Comparison of ENCODE assay signal across 8 cellular contexts in the genomic region with DNA sequence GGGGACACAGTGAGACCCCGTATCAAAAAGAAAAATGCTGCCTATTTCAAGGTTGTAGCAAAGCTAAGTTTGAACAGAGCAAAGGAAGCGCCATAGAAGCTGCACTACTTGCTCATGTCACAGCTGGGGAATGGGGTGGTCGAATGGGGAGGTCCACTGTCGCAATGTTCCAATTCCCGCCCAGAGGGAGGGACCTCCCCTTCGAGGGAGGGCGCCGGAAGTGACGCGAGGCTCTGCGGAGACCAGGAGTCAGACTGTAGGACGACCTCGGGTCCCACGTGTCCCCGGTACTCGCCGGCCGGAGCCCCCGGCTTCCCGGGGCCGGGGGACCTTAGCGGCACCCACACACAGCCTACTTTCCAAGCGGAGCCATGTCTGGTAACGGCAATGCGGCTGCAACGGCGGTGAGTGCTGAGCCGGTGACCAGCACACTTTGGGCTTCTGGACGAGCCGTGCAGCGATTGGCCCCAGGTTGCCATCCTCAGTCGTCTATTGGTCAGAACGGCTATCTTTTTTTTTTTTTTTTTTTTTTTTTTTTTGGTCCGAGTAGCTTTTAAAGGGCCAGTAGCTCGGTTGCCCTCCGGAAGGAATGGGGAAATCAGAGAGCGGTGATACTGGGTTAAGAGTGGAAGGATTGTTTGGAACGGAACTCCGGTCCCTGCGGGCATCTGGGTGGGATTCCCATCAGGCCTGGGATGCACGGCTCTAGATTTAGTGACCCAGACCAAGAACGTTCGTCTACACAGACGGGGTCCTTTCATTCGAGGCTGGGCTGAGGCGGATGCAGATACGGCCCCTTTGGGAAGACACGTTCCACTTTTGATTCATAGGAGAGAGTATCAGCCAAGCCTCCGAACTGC. TPM values are rescaled to one million over a fixed set of nuclear protein-coding genes. Genes with fewer than 3 reads are reported as not detected.
DNase-seq lines count a peak whose midpoint lies in the region; ATAC-seq, FAIRE-seq and TF ChIP-seq lines count a peak whose summit lies in the region.

TSS of gene HMBS (plus strand) at position 219 of the 860 bp plus-strand sequence. CDS start at position 372, 153 bp downstream.

- CTCF ChIA-PET in HepG2 (lab: Yijun Ruan, JAX; ENCODE audit: low intra/inter-chr PET ratio, low total read pairs), result no interaction called here

- TSS peak; percentile 97 for BruUV-seq in HepG2 (replicated peaks; lab: Mats Ljungman, UMichigan)

- H3K4me2 ChIP-seq in HepG2 (ENCODE audit: low read depth, low read length), result peak within 1 kb of the TSS; percentile 89

- POLR2A ChIA-PET in HepG2 (lab: Yijun Ruan, JAX), result interaction anchor here (0.6 to 3.8 kb wide), 42 partner anchors 8 to 464 kb away, joined by 3 to 109 read pairs (median 4); partner anchors contain the start of genes BCL9L, C2CD2L, CBL and CENATAC

- peak; percentile 45; the same call in 1 of the 2 replicates for TF ChIP-seq RAD21 in HepG2 (CRISPR knock-in tag; IDR thresholded peaks at IDR 0.05)

- in situ Hi-C loops in HepG2 (cut with HindIII; ENCODE audit: extremely low pct_ligation_motif_present, low pct_unique_long_range_greater_than_20kb), result no loop called here

- FAIRE-seq in HepG2 (lab: Jason Lieb, UNC), result peak; percentile 93

- ATAC-seq in GM19395 (IDR thresholded peaks at IDR 0.05; ENCODE audit: unreplicated experiment), result peak; percentile 88
- ATAC-seq in HG03565 (IDR thresholded peaks at IDR 0.05; ENCODE audit: unreplicated experiment), result peak; percentile 78
- peak; percentile 89 for ATAC-seq in HepG2

- H3K27ac ChIP-seq in C4-2B, result peak within 1 kb of the TSS; percentile 85
- H3K27ac ChIP-seq in HepG2 (ENCODE audit: extremely low read length, insufficient read depth, low read length), result peak within 1 kb of the TSS; percentile 98

- no peaks in the 10 kb centered on the region; a peak in 1 of 5 replicates for H3K27me3 ChIP-seq in HepG2 (ENCODE audit: control insufficient read depth in 1 of 2, insufficient read depth in 2 of 2, low read length in 2 of 2)

- TF ChIP-seq POLR2A in HepG2 (IDR thresholded peaks at IDR 0.05; ENCODE audit: insufficient read depth in 1 of 2, low read depth in 2 of 2, low read length in 2 of 2), result peak; percentile 83 to 93

- TF ChIP-seq CTCF in C4-2B (conservative IDR thresholded peaks at IDR 0.05) (no peak), HepG2 (CRISPR knock-in tag; IDR thresholded peaks at IDR 0.05) (no peak)

- no peak for TF ChIP-seq EP300 in HepG2 (IDR thresholded peaks at IDR 0.05; ENCODE audit: low read depth in 2 of 2, low read length in 2 of 2)
- no peak for TF ChIP-seq EP300 in HepG2 (CRISPR knock-in tag; IDR thresholded peaks at IDR 0.05; ENCODE audit: borderline replicate concordance)

- intact Hi-C loops in HepG2 (cut with micrococcal nuclease; ENCODE audit: unreplicated experiment), result no loop called here

- H3K4me1 ChIP-seq in HepG2 (ENCODE audit: insufficient read depth, low read length), result peaks cover 30% of the 10 kb centered on the region

- peak within 1 kb of the TSS; percentile 92 for H2AFZ ChIP-seq in HepG2 (ENCODE audit: low read length)

- H3K79me2 ChIP-seq in HepG2 (ENCODE audit: insufficient read depth, low read length), result peaks cover 14% of the 10 kb centered on the region

- no peaks in the 10 kb centered on the region for H3K9me3 ChIP-seq in HepG2 (ENCODE audit: low read length)

- WGBS in HepG2 (ENCODE audit: low lambda C conversion rate), result under 1% methylated on average over 21 of the region's 49 CpGs

- peaks cover 4 to 26% of the 10 kb centered on the region in 2 experiments for H3K36me3 ChIP-seq in HepG2 (replicated peaks in 1 of 2; ENCODE audit: control insufficient read depth in 1 of 2, insufficient read depth in 2 of 2, low read length in 2 of 2)

- H3K4me3 ChIP-seq in HepG2 (replicated peaks in 1 of 3; ENCODE audit: insufficient read depth in 1 of 3, low read depth in 2 of 3, low read length in 3 of 3), result peak within 1 kb of the TSS; percentile 71 to 93 (median 77)

- no peaks in the 10 kb centered on the region for H4K20me1 ChIP-seq in HepG2 (ENCODE audit: insufficient read depth, low read length)

- DNase-seq in NCI-H774 (lab: John Stamatoyannopoulos, UW) (peak; percentile 93), dermis blood vessel endothelial cell (peak; percentile 95), HepG2 (ENCODE audit: low spot score) (peak; percentile 92)
- DNase-seq in activated CD4-positive, alpha-beta T cell treated with anti-CD3 and anti-CD28 coated beads, Interleukin-2, amount 50 U/mL, for 4 hours, result peak; percentile 81 to 84
- DNase-seq in stimulated activated CD4-positive, alpha-beta T cell treated with anti-CD3 and anti-CD28 coated beads, Interleukin-4, amount 100 ng/mL, for 1 hour, result peak; percentile 91

- H3K9ac ChIP-seq in HepG2 (ENCODE audit: insufficient read depth, low read depth, low read length), result peak within 1 kb of the TSS; percentile 93

TF ChIP-seq in HepG2, 621 proteins besides CTCF, POLR2A, EP300 and RAD21 (continues in another document):
- peak; percentile 73; the same call in 1 of the 2 replicates for TF ChIP-seq ESRRA (CRISPR knock-in tag; IDR thresholded peaks at IDR 0.05; ENCODE audit: low read depth)
- TF ChIP-seq ZC3H4 (CRISPR knock-in tag; IDR thresholded peaks at IDR 0.05; ENCODE audit: borderline replicate concordance), result no peak
- no peak for TF ChIP-seq NFKB2 (CRISPR knock-in tag; IDR thresholded peaks at IDR 0.05; ENCODE audit: borderline replicate concordance)
- TF ChIP-seq ZNF546 (CRISPR knock-in tag; conservative IDR thresholded peaks at IDR 0.05), result no peak
- no peak for TF ChIP-seq ZNF101 (CRISPR knock-in tag; IDR thresholded peaks at IDR 0.05; ENCODE audit: borderline replicate concordance, low read depth)
- TF ChIP-seq PAWR (CRISPR knock-in tag; IDR thresholded peaks at IDR 0.05; ENCODE audit: borderline replicate concordance), result no peak
- no peak for TF ChIP-seq ATM (IDR thresholded peaks at IDR 0.05; ENCODE audit: borderline replicate concordance)
- no peak for TF ChIP-seq TCF7L2 (IDR thresholded peaks at IDR 0.05; ENCODE audit: low read depth, low read length)
- no peak for TF ChIP-seq ZNF788 (CRISPR knock-in tag; IDR thresholded peaks at IDR 0.05; ENCODE audit: borderline replicate concordance)
- TF ChIP-seq ZNF12 (CRISPR knock-in tag; IDR thresholded peaks at IDR 0.05), result no peak
- TF ChIP-seq ZNF672 (CRISPR knock-in tag; IDR thresholded peaks at IDR 0.05), result no peak
- no peak for TF ChIP-seq TRAFD1 (CRISPR knock-in tag; IDR thresholded peaks at IDR 0.05; ENCODE audit: borderline replicate concordance)
- TF ChIP-seq HNRNPH1 (optimal IDR thresholded peaks at IDR 0.05; ENCODE audit: low read depth, low read length), result no peak
- TF ChIP-seq ONECUT2 (CRISPR knock-in tag; IDR thresholded peaks at IDR 0.05), result no peak
- TF ChIP-seq ZBTB43 (CRISPR knock-in tag; conservative IDR thresholded peaks at IDR 0.05), result 0 out of 2 replicates have a peak, but pooled peaks have one; percentile 54
- no peak for TF ChIP-seq CC2D1A (CRISPR knock-in tag; IDR thresholded peaks at IDR 0.05)

RNA-seq across cellular contexts. Expression of gene HMBS, which starts in this region (rescaled TPM):
- 3.4 and 11.2 TPM in 2 replicates for total RNA-seq in dermis blood vessel endothelial cell
- total RNA-seq in HepG2 (2016; rRNA removed; fragmentation: Illumina TruSeq; extraction: Trizol), result 9.4 and 14.0 TPM in 2 replicates
- total RNA-seq in HepG2 (2016; cell fraction: cytosol; rRNA removed; fragmentation: Illumina TruSeq; extraction: Trizol; ENCODE audit: low read depth), result 11.3 and 12.0 TPM in 2 replicates
- total RNA-seq in HepG2 (2016; cell fraction: insoluble cytoplasmic fraction; rRNA removed; fragmentation: Illumina TruSeq; extraction: Trizol), result 10.3 and 11.8 TPM in 2 replicates
- total RNA-seq in HepG2 (2016; cell fraction: membrane; rRNA removed; fragmentation: Illumina TruSeq; extraction: Trizol), result 17.7 and 22.9 TPM in 2 replicates
- 19.9 and 22.9 TPM in 2 replicates for total RNA-seq in HepG2 (2016; cell fraction: nucleus; rRNA removed; fragmentation: Illumina TruSeq; extraction: Trizol)
- polyA plus RNA-seq in HepG2 (2011; rRNA removed), result 46.8 and 46.9 TPM in 2 replicates
- polyA plus RNA-seq in HepG2 (2011; cell fraction: cytosol; rRNA removed), result 36.8 and 52.6 TPM in 2 replicates
- polyA plus RNA-seq in HepG2 (2011; cell fraction: nucleus; rRNA removed), result 114 and 141 TPM in 2 replicates
- 25.3 and 27.5 TPM in 2 replicates for polyA plus RNA-seq in HepG2 (2012)
- polyA plus RNA-seq in HepG2 (2016; cell fraction: cytosol; fragmentation: Illumina TruSeq; extraction: Trizol; ENCODE audit: low read depth), result 41.8 and 50.4 TPM in 2 replicates
- polyA plus RNA-seq in HepG2 (2016; cell fraction: insoluble cytoplasmic fraction; fragmentation: Illumina TruSeq; extraction: Trizol; ENCODE audit: low read depth), result 59.7 and 64.5 TPM in 2 replicates
- polyA plus RNA-seq in HepG2 (2016; cell fraction: membrane; fragmentation: Illumina TruSeq; extraction: Trizol; ENCODE audit: low read depth), result 48.2 and 57.5 TPM in 2 replicates
- polyA plus RNA-seq in HepG2 (2016; cell fraction: nucleus; fragmentation: Illumina TruSeq; extraction: Trizol; ENCODE audit: insufficient read depth, low read depth), result 85.4 and 92.8 TPM in 2 replicates
- 40.3 and 66.3 TPM in 2 replicates for polyA minus RNA-seq in HepG2 (2011; rRNA and poly(A)+ RNA removed; ENCODE audit: low replicate concordance)
- 14.4 and 18.5 TPM in 2 replicates for polyA minus RNA-seq in HepG2 (2011; cell fraction: cytosol; rRNA and poly(A)+ RNA removed)
- polyA minus RNA-seq in HepG2 (2011; cell fraction: nucleus; rRNA and poly(A)+ RNA removed), result 22.6 and 26.1 TPM in 2 replicates

Comparison
In these comparisons a context has a peak if more than half of its experiments do, and no peak if none do; other contexts are left out.
1. Peak in every context shown above with its lines: DNase-seq, ATAC-seq, H3K4me3 ChIP-seq and H3K27ac ChIP-seq.